Comparison of ENCODE assay signal across 11 cellular contexts in genomic region chr2:7674606-7675005, GRCh38.
"Had no signal": no experiment of that assay in that cellular context is flagged by ENCODE, and none has a peak within 500 bp of the region (broad histone marks: within the 10 kb centered on the region; RNA-seq: fewer than 3 reads in every experiment).

No MANE protein-coding gene starts in this region.

- ATAC-seq: left cardiac atrium; lower lobe of right lung; stimulated activated memory B cell treated with anti-CD40 and anti-IgM and Interleukin-4, amounts not matched to agents 10 μg/mL and 1 μg/mL and 100 μg/mL, for 72 hours had no signal

- H3K27me3 Mint-ChIP-seq: activated CD4-positive, alpha-beta memory T cell treated with anti-CD3 and anti-CD28 coated beads, Interleukin-2, amount 10 ng/mL, durations not matched to agents 7 days and 5 days had no signal

- H3K4me1 Mint-ChIP-seq: mesothelial cell of epicardium; stimulated activated memory B cell treated with anti-CD40 and anti-IgM and Interleukin-4, amounts not matched to agents 10 μg/mL and 1 μg/mL and 100 μg/mL, for 72 hours had no signal

- H3K36me3 ChIP-seq: cardiac muscle cell, lower lobe of right lung had no signal

- H3K27me3 ChIP-seq: cardiac muscle cell had no signal

- H3K4me1 ChIP-seq: lower lobe of right lung, parathyroid adenoma had no signal

- H3K4me3 Mint-ChIP-seq: activated CD4-positive, alpha-beta memory T cell treated with anti-CD3 and anti-CD28 coated beads, Interleukin-2, amount 10 ng/mL, durations not matched to agents 7 days and 5 days; mesothelial cell of epicardium; stimulated activated memory B cell treated with anti-CD40 and anti-IgM and Interleukin-4, amounts not matched to agents 10 μg/mL and 1 μg/mL and 100 μg/mL, for 72 hours had no signal

- H3K27ac Mint-ChIP-seq: activated CD4-positive, alpha-beta memory T cell treated with anti-CD3 and anti-CD28 coated beads, Interleukin-2, amount 10 ng/mL, durations not matched to agents 7 days and 5 days; mesothelial cell of epicardium; stimulated activated memory B cell treated with anti-CD40 and anti-IgM and Interleukin-4, amounts not matched to agents 10 μg/mL and 1 μg/mL and 100 μg/mL, for 72 hours had no signal

- H3K36me3 Mint-ChIP-seq: mesothelial cell of epicardium; stimulated activated memory B cell treated with anti-CD40 and anti-IgM and Interleukin-4, amounts not matched to agents 10 μg/mL and 1 μg/mL and 100 μg/mL, for 72 hours had no signal

- DNase-seq: activated CD4-positive, alpha-beta memory T cell treated with anti-CD3 and anti-CD28 coated beads, Interleukin-2, amount 10 ng/mL, durations not matched to agents 7 days and 5 days; activated CD4-positive, CD25-positive, alpha-beta regulatory T cell treated with anti-CD3 and anti-CD28 coated beads, Interleukin-2, amount 50 U/mL, for 72 hours; activated naive CD4-positive, alpha-beta T cell treated with Interleukin-2 at 50 U/mL for 16 hours; left cardiac atrium; lower lobe of right lung; stimulated activated CD4-positive, alpha-beta T cell treated with anti-CD3 and anti-CD28 coated beads, Interleukin-12 subunit alpha, Interleukin-12 subunit beta, amount 100 ng/mL, for 4 hours; T-helper 9 cell had no signal

- H3K4me3 ChIP-seq: cardiac muscle cell, lower lobe of right lung had no signal

- H3K9me3 Mint-ChIP-seq: stimulated activated memory B cell treated with anti-CD40 and anti-IgM and Interleukin-4, amounts not matched to agents 10 μg/mL and 1 μg/mL and 100 μg/mL, for 72 hours had no signal

- H3K27ac ChIP-seq: cardiac muscle cell, lower lobe of right lung, parathyroid adenoma had no signal
